14 cellular contexts compared by ENCODE assay signal in the genomic region with DNA sequence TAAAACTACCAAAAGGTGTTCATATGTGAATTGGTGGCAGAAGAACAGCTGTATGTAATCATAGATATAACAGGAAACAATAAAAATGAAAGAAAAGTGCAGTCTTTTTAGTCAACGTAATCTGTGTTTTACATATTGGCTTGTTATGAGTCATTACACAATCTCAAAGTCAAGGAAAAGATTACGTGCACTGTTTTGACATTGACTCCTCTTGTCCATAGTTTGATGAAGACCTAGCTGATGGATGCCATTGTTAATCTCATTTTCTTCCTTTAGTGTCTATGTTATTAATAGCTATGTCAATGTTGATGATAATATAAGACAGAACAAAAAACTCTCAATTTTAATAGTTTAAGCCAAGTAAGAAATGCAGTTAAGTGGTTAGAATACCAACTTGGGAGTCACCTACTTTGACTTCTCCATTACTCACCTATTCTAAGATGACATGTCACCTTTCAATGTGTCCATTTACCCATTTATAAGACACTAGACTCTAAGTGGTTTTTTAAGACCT.
DNase-seq lines count a peak whose midpoint lies in the region; ATAC-seq, FAIRE-seq and TF ChIP-seq lines count a peak whose summit lies in the region.
"Had no signal": no experiment of that assay in that cellular context is flagged by ENCODE, and none has a peak within 500 bp of the region (broad histone marks: within the 10 kb centered on the region; RNA-seq: fewer than 3 reads in every experiment).

No MANE protein-coding gene starts in this region.

- no peaks in the 10 kb centered on the region for H3K36me3 ChIP-seq in effector memory CD4-positive, alpha-beta T cell (ENCODE audit: control insufficient read depth, insufficient read depth, low read length)
- H3K36me3 ChIP-seq: ascending aorta had no signal

- in situ Hi-C loops in GM13976 (cut with MboI; ENCODE audit: low sequenced_read_pairs, unreplicated experiment): no loop called here

- peak overlapping the region; percentile 8 for H3K4me3 ChIP-seq in effector memory CD4-positive, alpha-beta T cell (ENCODE audit: insufficient read depth, low read depth, low read length, poor library complexity, severe bottlenecking)
- no peak overlapping the region for H3K4me3 ChIP-seq in coronary artery
- H3K4me3 ChIP-seq: ascending aorta, smooth muscle cell had no signal

- peak; percentile 65 for ATAC-seq in GM19372 (IDR thresholded peaks at IDR 0.05; ENCODE audit: low read depth, unreplicated experiment)
- ATAC-seq in HG03565 (IDR thresholded peaks at IDR 0.05; ENCODE audit: unreplicated experiment): peak; percentile 69
- ATAC-seq in GM21529 (IDR thresholded peaks at IDR 0.05; ENCODE audit: unreplicated experiment): no peak
- ATAC-seq: Right ventricle myocardium inferior had no signal

- no peaks in the 10 kb centered on the region for H3K9me3 ChIP-seq in effector memory CD4-positive, alpha-beta T cell (ENCODE audit: control insufficient read depth, low read length)
- H3K9me3 ChIP-seq: ascending aorta had no signal

- TF ChIP-seq CTCF in GM13976 (IDR thresholded peaks at IDR 0.05; ENCODE audit: borderline replicate concordance, control extremely low read depth, extremely low read depth, insufficient read depth, missing control alignments) (no peak), D721Med (IDR thresholded peaks at IDR 0.05; ENCODE audit: insufficient read depth, missing control alignments) (no peak), coronary artery (IDR thresholded peaks at IDR 0.05) (no peak)

- H3K27me3 ChIP-seq in effector memory CD4-positive, alpha-beta T cell (replicated peaks; ENCODE audit: control insufficient read depth, insufficient read depth, low read length, poor library complexity, severe bottlenecking): no peaks in the 10 kb centered on the region
- H3K27me3 ChIP-seq: ascending aorta had no signal

- no peak overlapping the region for H3K27ac ChIP-seq in effector memory CD4-positive, alpha-beta T cell (ENCODE audit: insufficient read depth, low read length, poor library complexity, severe bottlenecking)
- no peak overlapping the region for H3K27ac ChIP-seq in coronary artery
- H3K27ac ChIP-seq: ascending aorta had no signal

- DNase-seq in GM13976 (ENCODE audit: low spot score) (peak; percentile 26), D721Med (ENCODE audit: insufficient read length, low spot score) (no peak), coronary artery (ENCODE audit: low spot score) (no peak), activated gamma-delta T cell (lab: John Stamatoyannopoulos, UW) (no peak)
- DNase-seq in effector memory CD4-positive, alpha-beta T cell: no peak
- DNase-seq: activated CD4-positive, CD25-positive, alpha-beta regulatory T cell treated with anti-CD3 and anti-CD28 coated beads, Interleukin-2, amount 50 U/mL, for 72 hours; DMS53; naive B cell had no signal

- no peak for FAIRE-seq in D721Med (lab: Jason Lieb, UNC)

- peaks cover 7% of the 10 kb centered on the region for H3K4me1 ChIP-seq in effector memory CD4-positive, alpha-beta T cell (ENCODE audit: control insufficient read depth, insufficient read depth, low read length, poor library complexity, severe bottlenecking)
- H3K4me1 ChIP-seq: ascending aorta had no signal
